ENCODE assay signal across 29 cellular contexts in genomic region chr10:123325663-123326175, GRCh38.
"Had no signal": no experiment of that assay in that cellular context is flagged by ENCODE, and none has a peak within 500 bp of the region (broad histone marks: within the 10 kb centered on the region; RNA-seq: fewer than 3 reads in every experiment).

No MANE protein-coding gene starts in this region.

- H3K4me1 ChIP-seq: ascending aorta, body of pancreas, SJCRH30 had no signal

- ATAC-seq: activated CD8-positive, alpha-beta T cell treated with anti-CD3 and anti-CD28 coated beads for 36 hours; body of pancreas; Panc1; Right ventricle myocardium inferior had no signal

- H3K27ac Mint-ChIP-seq: activated CD8-positive, alpha-beta T cell treated with anti-CD3 and anti-CD28 coated beads for 36 hours; activated naive CD4-positive, alpha-beta T cell treated with anti-CD3 and anti-CD28 coated beads for 36 hours; activated naive CD8-positive, alpha-beta T cell treated with anti-CD3 and anti-CD28 coated beads, Interleukin-2, amount 10 ng/mL, durations not matched to agents 7 days and 5 days; activated T-helper 1 cell treated with anti-CD3 and anti-CD28 coated beads, Interleukin-12 subunit alpha, Interleukin-12 subunit beta, Interleukin-2, Interleukin-4 antibody, amounts not matched to agents 30 ng/mL and 10 ng/mL and 1 ng/mL, durations not matched to agents 14 hours and 24 hours and 36 hours had no signal

- H3K36me3 ChIP-seq: ascending aorta, SJCRH30 had no signal

- H3K4me2 ChIP-seq: SK-N-SH had no signal

- H3K36me3 Mint-ChIP-seq: activated naive CD8-positive, alpha-beta T cell treated with anti-CD3 and anti-CD28 coated beads, Interleukin-2, amount 10 ng/mL, durations not matched to agents 7 days and 5 days had no signal

- H3K9me3 ChIP-seq: ascending aorta, body of pancreas, SJCRH30, SK-N-SH had no signal

- H3K9me3 Mint-ChIP-seq: activated CD8-positive, alpha-beta T cell treated with anti-CD3 and anti-CD28 coated beads for 36 hours; activated T-helper 1 cell treated with anti-CD3 and anti-CD28 coated beads, Interleukin-12 subunit alpha, Interleukin-12 subunit beta, Interleukin-2, Interleukin-4 antibody, amounts not matched to agents 30 ng/mL and 10 ng/mL and 1 ng/mL, durations not matched to agents 14 hours and 24 hours and 36 hours had no signal

- H3K4me3 ChIP-seq: ascending aorta, body of pancreas, SJCRH30 had no signal

- H3K4me3 Mint-ChIP-seq: activated CD8-positive, alpha-beta T cell treated with anti-CD3 and anti-CD28 coated beads for 36 hours; activated naive CD4-positive, alpha-beta T cell treated with anti-CD3 and anti-CD28 coated beads for 36 hours; activated naive CD8-positive, alpha-beta T cell treated with anti-CD3 and anti-CD28 coated beads, Interleukin-2, amount 10 ng/mL, durations not matched to agents 7 days and 5 days; activated T-helper 1 cell treated with anti-CD3 and anti-CD28 coated beads, Interleukin-12 subunit alpha, Interleukin-12 subunit beta, Interleukin-2, Interleukin-4 antibody, amounts not matched to agents 30 ng/mL and 10 ng/mL and 1 ng/mL, durations not matched to agents 14 hours and 24 hours and 36 hours had no signal

- H3K27me3 ChIP-seq: ascending aorta, body of pancreas, SJCRH30 had no signal

- H3K9ac ChIP-seq: SK-N-SH had no signal

- H3K27ac ChIP-seq: ascending aorta, body of pancreas, SJCRH30, VCaP had no signal

- DNase-seq: activated CD4-positive, alpha-beta T cell treated with anti-CD3 and anti-CD28 coated beads, Interleukin-2, amount 50 U/mL, for 1 hour; activated CD4-positive, CD25-positive, alpha-beta regulatory T cell; activated CD8-positive, alpha-beta memory T cell treated with anti-CD3 and anti-CD28 coated beads, Interleukin-2, amount 50 U/mL, for 4 hours; activated CD8-positive, alpha-beta T cell treated with anti-CD3 and anti-CD28 coated beads for 36 hours; activated effector memory CD4-positive, alpha-beta T cell treated with anti-CD3 and anti-CD28 coated beads, Interleukin-2, amount 50 U/mL, for 16 hours; activated naive CD4-positive, alpha-beta T cell treated with anti-CD3 and anti-CD28 coated beads for 36 hours; activated naive CD8-positive, alpha-beta T cell treated with anti-CD3 and anti-CD28 coated beads, Interleukin-2, amount 10 ng/mL, durations not matched to agents 7 days and 5 days; body of pancreas; central memory CD4-positive, alpha-beta T cell; Karpas-422; MM.1S; NCI-H1105; NCI-H1436; NCI-H1694 treated with DMSO at 0.1 percent for 48 hours; NCI-H345; NCI-H510A; NCI-H526 treated with DMSO at 0.1 percent for 48 hours; NCI-H82; NK-92 treated with Interleukin-12 subunit alpha and Interleukin-12 subunit beta, amount 100 ng/mL, for 24 hours; OCI-M1; RPMI8226; SJCRH30; SK-N-SH; T-helper 1 cell had no signal
